ENCODE assay signal across 22 cellular contexts in genomic region chr2:181596556-181596955, GRCh38.
"Had no signal": no experiment of that assay in that cellular context is flagged by ENCODE, and none has a peak within 500 bp of the region (broad histone marks: within the 10 kb centered on the region; RNA-seq: fewer than 3 reads in every experiment).

No MANE protein-coding gene starts in this region.

- H3K4me1 ChIP-seq: SJSA1 had no signal

- H3K27ac ChIP-seq: KMS-11, SJSA1, SK-N-MC had no signal

- H3K36me3 ChIP-seq: SJSA1 had no signal

- H3K4me3 ChIP-seq: K562, SJSA1, SK-N-MC had no signal

- ATAC-seq: HepG2, K562 had no signal

- H3K9me3 ChIP-seq: SJSA1 had no signal

- DNase-seq: IMR-90, Kasumi-1, MV-4-11, NCI-H1048, NCI-H1105, NCI-H1694, NCI-H187 treated with DMSO at 0.1 percent for 48 hours, NCI-H2029 treated with DMSO at 0.1 percent for 48 hours, NCI-H2171 treated with DMSO at 0.1 percent for 48 hours, NCI-H345, NCI-H524, NCI-H526 treated with DMSO at 0.1 percent for 48 hours, NCI-H774, Right ventricle myocardium superior, RPMI8226, SIG-M5, T-helper 1 cell had no signal

- H3K4me2 ChIP-seq: KMS-11 had no signal

- H3K9ac ChIP-seq: KMS-11 had no signal
